27 cellular contexts compared by ENCODE assay signal in genomic region chr16:51166116-51166515, GRCh38. TPM values are rescaled to one million over a fixed set of nuclear protein-coding genes. Genes with fewer than 3 reads are reported as not detected.
"Had no signal": no experiment of that assay in that cellular context is flagged by ENCODE, and none has a peak within 500 bp of the region (broad histone marks: within the 10 kb centered on the region; RNA-seq: fewer than 3 reads in every experiment).

No MANE protein-coding gene starts in this region.

- H3K27ac ChIP-seq: breast epithelium, colonic mucosa, esophagus squamous epithelium, gastroesophageal sphincter, heart right ventricle, lower lobe of right lung, testis had no signal

- H3K9me3 ChIP-seq: breast epithelium, colonic mucosa, esophagus squamous epithelium, gastroesophageal sphincter, heart right ventricle, lower lobe of right lung, mucosa of descending colon, testis had no signal

- H3K36me3 ChIP-seq: breast epithelium, colonic mucosa, esophagus squamous epithelium, gastroesophageal sphincter, heart right ventricle, lower lobe of right lung had no signal

- H3K4me3 ChIP-seq: breast epithelium, colonic mucosa, esophagus squamous epithelium, gastroesophageal sphincter, heart right ventricle, lower lobe of right lung, mucosa of descending colon, smooth muscle cell, testis had no signal

- H3K4me1 ChIP-seq: breast epithelium, colonic mucosa, esophagus squamous epithelium, gastroesophageal sphincter, heart right ventricle, lower lobe of right lung, testis had no signal

- H3K4me2 ChIP-seq: smooth muscle cell had no signal

- H3K27me3 ChIP-seq: colonic mucosa, testis had no signal

- DNase-seq: activated CD4-positive, alpha-beta T cell treated with anti-CD3 and anti-CD28 coated beads for 4 hours; activated CD4-positive, alpha-beta T cell treated with anti-CD3 and anti-CD28 coated beads, Interleukin-2, amount 50 U/mL, for 48 hours; activated CD4-positive, CD25-positive, alpha-beta regulatory T cell; activated CD8-positive, alpha-beta memory T cell treated with anti-CD3 and anti-CD28 coated beads, Interleukin-2, amount 50 U/mL, for 48 hours; activated naive CD4-positive, alpha-beta T cell treated with Interleukin-2 at 50 U/mL for 16 hours; activated naive CD8-positive, alpha-beta T cell treated with anti-CD3 and anti-CD28 coated beads for 36 hours; activated T-cell treated with anti-CD3 and anti-CD28 coated beads, Interleukin-2, amount 50 U/mL, for 4 hours; colonic mucosa; esophagus squamous epithelium; heart right ventricle; kidney; lower lobe of right lung; mesendoderm; mucosa of descending colon; stimulated activated CD4-positive, alpha-beta T cell treated with anti-CD3 and anti-CD28 coated beads, Interleukin-2, amount 100 ng/mL, for 48 hours; stimulated activated CD8-positive, alpha-beta memory T cell treated with anti-CD3 and anti-CD28 coated beads, Interleukin-4, amount 100 ng/mL, for 48 hours; stimulated activated naive B cell treated with anti-CD40 and anti-IgM and Interleukin-4, amounts not matched to agents 10 μg/mL and 1 μg/mL and 100 μg/mL, for 72 hours; T-helper 1 cell; T-helper 9 cell; testis had no signal

- ATAC-seq: activated T-cell treated with anti-CD3 and anti-CD28 coated beads, Interleukin-2, amount 50 U/mL, for 4 hours; gastroesophageal sphincter; heart right ventricle; lower lobe of right lung; mucosa of descending colon; sciatic nerve; stimulated activated naive B cell treated with anti-CD40 and anti-IgM and Interleukin-4, amounts not matched to agents 10 μg/mL and 1 μg/mL and 100 μg/mL, for 72 hours had no signal

RNA-seq across cellular contexts. Expression of gene SALL1, which starts 15.0 kb away (rescaled TPM):
- total RNA-seq: activated CD8-positive, alpha-beta memory T cell treated with anti-CD3 and anti-CD28 coated beads for 36 hours; activated naive CD8-positive, alpha-beta T cell treated with anti-CD3 and anti-CD28 coated beads for 36 hours; activated T-cell treated with anti-CD3 and anti-CD28 coated beads, Interleukin-2, amount 50 U/mL, for 4 hours; activated T-helper 2 cell treated with anti-CD3 and anti-CD28 coated beads, Interferon-gamma antibody, Interleukin-2, Interleukin-4, amounts not matched to agents 10 μg/mL and 5 μg/mL and 100 μg/mL, durations not matched to agents 14 hours and 24 hours and 36 hours; gastroesophageal sphincter; lower lobe of right lung; posterior vena cava had no signal
